ENCODE assay signal across 1 cellular context in the genomic region with DNA sequence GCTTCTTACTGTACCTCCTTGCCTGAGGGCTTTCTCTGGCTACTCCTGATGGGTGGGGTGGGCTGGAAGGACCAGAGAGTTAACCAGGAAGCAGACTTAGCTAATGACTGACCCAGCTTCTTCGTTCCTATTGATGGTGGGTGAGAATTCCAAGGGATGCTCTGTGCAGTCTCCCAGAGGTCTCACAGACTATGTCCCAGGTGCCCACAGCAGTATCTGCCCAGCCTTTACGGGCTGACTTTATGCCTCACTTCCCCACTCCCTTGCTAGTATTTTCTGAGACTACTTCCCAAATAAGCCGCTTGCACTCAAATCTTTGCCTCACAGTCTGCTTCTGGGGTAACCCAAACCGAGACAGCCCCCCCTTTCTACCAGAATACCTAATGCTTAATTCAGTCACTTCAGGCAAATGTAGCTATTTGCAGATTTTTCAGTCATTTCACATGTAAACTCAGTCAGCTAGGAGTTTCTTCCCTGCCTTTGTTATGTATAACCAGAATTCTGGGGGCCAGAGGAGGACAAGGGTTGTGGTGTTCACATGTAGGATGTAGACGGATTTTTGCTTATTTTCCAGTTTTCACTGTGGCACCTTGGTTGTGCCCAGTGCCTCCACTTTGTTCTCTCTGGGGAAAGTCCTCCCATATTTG.
TF ChIP-seq lines count a peak whose summit lies in the region.

No MANE protein-coding gene starts in this region.

TF ChIP-seq in WTC11, 78 proteins besides CTCF, POLR2A, EP300 and RAD21 (continued from another document):
- TF ChIP-seq, protein P1, sequence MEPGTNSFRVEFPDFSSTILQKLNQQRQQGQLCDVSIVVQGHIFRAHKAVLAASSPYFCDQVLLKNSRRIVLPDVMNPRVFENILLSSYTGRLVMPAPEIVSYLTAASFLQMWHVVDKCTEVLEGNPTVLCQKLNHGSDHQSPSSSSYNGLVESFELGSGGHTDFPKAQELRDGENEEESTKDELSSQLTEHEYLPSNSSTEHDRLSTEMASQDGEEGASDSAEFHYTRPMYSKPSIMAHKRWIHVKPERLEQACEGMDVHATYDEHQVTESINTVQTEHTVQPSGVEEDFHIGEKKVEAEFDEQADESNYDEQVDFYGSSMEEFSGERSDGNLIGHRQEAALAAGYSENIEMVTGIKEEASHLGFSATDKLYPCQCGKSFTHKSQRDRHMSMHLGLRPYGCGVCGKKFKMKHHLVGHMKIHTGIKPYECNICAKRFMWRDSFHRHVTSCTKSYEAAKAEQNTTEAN (CRISPR knock-in tag; IDR thresholded peaks at IDR 0.05): no peak
- TF ChIP-seq ZNF416 (CRISPR knock-in tag; IDR thresholded peaks at IDR 0.05) (no peak), ZMAT4 (CRISPR knock-in tag; IDR thresholded peaks at IDR 0.05) (no peak), TEAD1 (CRISPR knock-in tag; IDR thresholded peaks at IDR 0.05) (no peak), MXD4 (CRISPR knock-in tag; IDR thresholded peaks at IDR 0.05; ENCODE audit: borderline replicate concordance) (no peak), ZNF281 (CRISPR knock-in tag; IDR thresholded peaks at IDR 0.05) (no peak), USF1 (CRISPR knock-in tag; IDR thresholded peaks at IDR 0.05) (no peak)
